Comparison of ENCODE assay signal across 18 cellular contexts in genomic region chr15:65094294-65094995, GRCh38. TPM values are rescaled to one million over a fixed set of nuclear protein-coding genes. Genes with fewer than 3 reads are reported as not detected.
DNase-seq lines count a peak whose midpoint lies in the region; ATAC-seq and TF ChIP-seq lines count a peak whose summit lies in the region.
"Had no signal": no experiment of that assay in that cellular context is flagged by ENCODE, and none has a peak within 500 bp of the region (broad histone marks: within the 10 kb centered on the region; RNA-seq: fewer than 3 reads in every experiment).

No MANE protein-coding gene starts in this region.

- H3K9me3 ChIP-seq in Caco-2 (no peaks in the 10 kb centered on the region), heart left ventricle (no peaks in the 10 kb centered on the region), neuronal stem cell (replicated peaks in 1 of 2; ENCODE audit: control insufficient read depth in 2 of 2, insufficient read depth in 1 of 2, low read depth in 1 of 2, low read length in 2 of 2) (no peaks in the 10 kb centered on the region), spleen (no peaks in the 10 kb centered on the region)
- H3K9me3 ChIP-seq: colonic mucosa had no signal

- peak overlapping the region; percentile 49 for H3K18ac ChIP-seq in neuronal stem cell (ENCODE audit: low read length)

- peak overlapping the region; percentile 74 for H2AK5ac ChIP-seq in neuronal stem cell (ENCODE audit: low read depth, low read length)

- BruUV-seq in Caco-2 (replicated peaks; lab: Mats Ljungman, UMichigan): no TSS peak

- no peak overlapping the region for H3K14ac ChIP-seq in neuronal stem cell (ENCODE audit: low read length)

- DNase-seq in Caco-2 (no peak), WTC11 (ENCODE audit: low spot score) (no peak), heart left ventricle (peak in 2 of 5 donors; percentile 52 to 79), neuronal stem cell (ENCODE audit: low spot score) (no peak), cerebellum (ENCODE audit: low spot score) (no peak), NCI-H187 treated with DMSO at 0.1 percent for 48 hours (lab: John Stamatoyannopoulos, UW) (no peak), NCI-H345 treated with DMSO at 0.1 percent for 48 hours (lab: John Stamatoyannopoulos, UW; ENCODE audit: unreplicated experiment) (no peak), spleen (no peak)
- DNase-seq: activated CD8-positive, alpha-beta memory T cell treated with anti-CD3 and anti-CD28 coated beads, Interleukin-2, amount 10 ng/mL, durations not matched to agents 7 days and 5 days; anterior cingulate cortex; colonic mucosa; Kasumi-1; naive thymus-derived CD8-positive, alpha-beta T cell; NCI-H2171 treated with DMSO at 0.1 percent for 48 hours had no signal

- 70 to 81% (median 77%) methylated on average over 13 to 14 of the region's 14 CpGs for WGBS in heart left ventricle, 4 donors
- no CpG with 5 or more reads among the region's 14 CpGs for WGBS in neuronal stem cell (ENCODE audit: extremely low coverage in 2 of 2, insufficient read length in 2 of 2, insufficient replicate concordance in 1 of 2), 2 donors
- WGBS in spleen, 5 donors: 82 to 94% (median 85%) methylated on average over 14 of the region's 14 CpGs

- intact Hi-C loops in Caco-2 (cut with micrococcal nuclease; ENCODE audit: unreplicated experiment): no loop called here
- intact Hi-C loops in heart left ventricle (cut with DNase I): no loop called here
- intact Hi-C loops in spleen (cut with DNase I; ENCODE audit: low total_unique reads): no loop called here

- no peak overlapping the region for H2BK12ac ChIP-seq in neuronal stem cell (ENCODE audit: low read length)

- peaks cover 8% of the 10 kb centered on the region for H3K4me1 Mint-ChIP-seq in Caco-2 (ENCODE audit: low read depth, unreplicated experiment)
- H3K4me1 Mint-ChIP-seq in WTC11: no peaks in the 10 kb centered on the region; the same call in 1 of the 2 replicates
- H3K4me1 Mint-ChIP-seq: activated CD8-positive, alpha-beta memory T cell treated with anti-CD3 and anti-CD28 coated beads, Interleukin-2, amount 10 ng/mL, durations not matched to agents 7 days and 5 days had no signal

- H3K27ac ChIP-seq in heart left ventricle (peak overlapping the region in 3 of 12 donors; percentile 19 to 71 (median 53)), neuronal stem cell (replicated peaks; ENCODE audit: low read length) (no peak overlapping the region), spleen (no peak overlapping the region)
- H3K27ac ChIP-seq: colonic mucosa, epithelial cell of prostate had no signal

- H3K4me3 Mint-ChIP-seq in Caco-2 (ENCODE audit: unreplicated experiment) (no peak overlapping the region), WTC11 (no peak overlapping the region)
- H3K4me3 Mint-ChIP-seq: activated CD8-positive, alpha-beta memory T cell treated with anti-CD3 and anti-CD28 coated beads, Interleukin-2, amount 10 ng/mL, durations not matched to agents 7 days and 5 days; naive thymus-derived CD8-positive, alpha-beta T cell had no signal

- H3K27me3 ChIP-seq in Caco-2 (replicated peaks; ENCODE audit: control insufficient read depth, insufficient read depth, low read length) (no peaks in the 10 kb centered on the region), heart left ventricle (no peaks in the 10 kb centered on the region), neuronal stem cell (ENCODE audit: control insufficient read depth in 3 of 3, insufficient read depth in 3 of 3, low read depth in 1 of 3, low read length in 3 of 3) (no peaks in the 10 kb centered on the region), spleen (replicated peaks in 1 of 7) (no peaks in the 10 kb centered on the region)
- H3K27me3 ChIP-seq: colonic mucosa had no signal

- CTCF ChIA-PET in Caco-2 (lab: Charles Lee): interaction anchor here (1.8 kb wide), 1 partner anchor 7 kb away, joined by 7 read pairs; no protein-coding TSS in a partner anchor
- CTCF ChIA-PET in WTC11 (lab: Charles Lee): interaction anchor here (0.7 to 2.1 kb wide), 4 partner anchors 11 to 177 kb away, joined by 3 to 5 read pairs (median 4); no protein-coding TSS in a partner anchor

- peak overlapping the region; percentile 16 for H3K27ac Mint-ChIP-seq in Caco-2 (ENCODE audit: unreplicated experiment)
- peak overlapping the region; percentile 44; the same call in 1 of the 2 replicates for H3K27ac Mint-ChIP-seq in WTC11
- H3K27ac Mint-ChIP-seq: activated CD8-positive, alpha-beta memory T cell treated with anti-CD3 and anti-CD28 coated beads, Interleukin-2, amount 10 ng/mL, durations not matched to agents 7 days and 5 days had no signal

- H3K9me3 Mint-ChIP-seq in Caco-2 (ENCODE audit: unreplicated experiment) (no peaks in the 10 kb centered on the region), WTC11 (no peaks in the 10 kb centered on the region)
- H3K9me3 Mint-ChIP-seq: naive thymus-derived CD8-positive, alpha-beta T cell had no signal

- no peak overlapping the region for H3K4ac ChIP-seq in neuronal stem cell (ENCODE audit: low read length)

- peaks cover 7% of the 10 kb centered on the region for H3K36me3 Mint-ChIP-seq in Caco-2 (ENCODE audit: insufficient read depth, unreplicated experiment)
- H3K36me3 Mint-ChIP-seq in WTC11: no peaks in the 10 kb centered on the region
- H3K36me3 Mint-ChIP-seq: activated CD8-positive, alpha-beta memory T cell treated with anti-CD3 and anti-CD28 coated beads, Interleukin-2, amount 10 ng/mL, durations not matched to agents 7 days and 5 days had no signal

- peak overlapping the region; percentile 31 for H3K9ac ChIP-seq in neuronal stem cell (ENCODE audit: low read depth, low read length, poor library complexity)

- no peak overlapping the region for H3K4me2 ChIP-seq in neuronal stem cell (ENCODE audit: insufficient read depth, low read length, poor library complexity, severe bottlenecking)

- H2BK15ac ChIP-seq in neuronal stem cell (ENCODE audit: low read length): no peak overlapping the region

- no peaks in the 10 kb centered on the region for H3K36me3 ChIP-seq in Caco-2 (ENCODE audit: control insufficient read depth, insufficient read depth, low read length)
- peaks cover 0 to 33% (median 19%) of the 10 kb centered on the region in 9 donors for H3K36me3 ChIP-seq in heart left ventricle
- H3K36me3 ChIP-seq in neuronal stem cell (replicated peaks in 1 of 2; ENCODE audit: control insufficient read depth in 2 of 2, insufficient read depth in 2 of 2, low read length in 2 of 2): peaks cover 2 to 25% of the 10 kb centered on the region in 2 donors
- H3K36me3 ChIP-seq in spleen: peaks cover 3 to 52% (median 22%) of the 10 kb centered on the region in 6 donors
- H3K36me3 ChIP-seq: colonic mucosa had no signal

- no peak for TF ChIP-seq CTCF in Caco-2 (IDR thresholded peaks at IDR 0.05; ENCODE audit: insufficient read depth in 1 of 2, low read depth in 1 of 2, low read length in 1 of 2, severe bottlenecking in 1 of 2, unreplicated experiment in 1 of 2)
- TF ChIP-seq CTCF in WTC11 (IDR thresholded peaks at IDR 0.05): no peak
- TF ChIP-seq CTCF in heart left ventricle (IDR thresholded peaks at IDR 0.05): no peak
- TF ChIP-seq CTCF in spleen (IDR thresholded peaks at IDR 0.05 in 8 of 11, conservative IDR thresholded peaks at IDR 0.05 in 3 of 11): no peak

- no peak overlapping the region for H4K8ac ChIP-seq in neuronal stem cell (ENCODE audit: low read depth, low read length)

- no peak overlapping the region for H3K4me3 ChIP-seq in Caco-2 (ENCODE audit: low read depth, low read length)
- no peak overlapping the region for H3K4me3 ChIP-seq in heart left ventricle
- no peak overlapping the region for H3K4me3 ChIP-seq in neuronal stem cell (ENCODE audit: low read length in 2 of 2)
- H3K4me3 ChIP-seq in spleen: no peak overlapping the region
- H3K4me3 ChIP-seq: colonic mucosa had no signal

- H3K27me3 Mint-ChIP-seq in Caco-2 (ENCODE audit: insufficient read depth, unreplicated experiment) (no peaks in the 10 kb centered on the region), WTC11 (ENCODE audit: low read depth) (no peaks in the 10 kb centered on the region)
- H3K27me3 Mint-ChIP-seq: activated CD8-positive, alpha-beta memory T cell treated with anti-CD3 and anti-CD28 coated beads, Interleukin-2, amount 10 ng/mL, durations not matched to agents 7 days and 5 days; naive thymus-derived CD8-positive, alpha-beta T cell had no signal

- no peak for TF ChIP-seq POLR2A in heart left ventricle (IDR thresholded peaks at IDR 0.05)
- no peak for TF ChIP-seq POLR2A in spleen (IDR thresholded peaks at IDR 0.05)

- POLR2A ChIA-PET in Caco-2 (lab: Charles Lee) (no interaction called here), WTC11 (lab: Charles Lee) (no interaction called here)

- no peak overlapping the region for H2AFZ ChIP-seq in neuronal stem cell (ENCODE audit: low read length)

- H3K23ac ChIP-seq in neuronal stem cell (ENCODE audit: low read depth, low read length, poor library complexity): peak overlapping the region; percentile 1

- no peaks in the 10 kb centered on the region for H3K79me1 ChIP-seq in neuronal stem cell (ENCODE audit: low read depth, low read length)

- peak overlapping the region; percentile 61 for H2BK120ac ChIP-seq in neuronal stem cell (ENCODE audit: low read depth, low read length)

- ATAC-seq in WTC11 (no peak), heart left ventricle (peak in 3 of 4 donors; percentile 58 to 76 (median 70))
- ATAC-seq: activated CD8-positive, alpha-beta memory T cell treated with anti-CD3 and anti-CD28 coated beads, Interleukin-2, amount 10 ng/mL, durations not matched to agents 7 days and 5 days; naive thymus-derived CD8-positive, alpha-beta T cell had no signal

- H3K4me1 ChIP-seq in Caco-2 (peaks cover 33% of the 10 kb centered on the region), heart left ventricle (peaks cover 0 to 29% (median 8%) of the 10 kb centered on the region in 12 donors), neuronal stem cell (ENCODE audit: control insufficient read depth in 2 of 2, insufficient read depth in 1 of 2, low read depth in 1 of 2, low read length in 2 of 2) (peaks cover 0 to 4% of the 10 kb centered on the region in 2 donors), spleen (peaks cover 0 to 1% (median 0%) of the 10 kb centered on the region in 6 donors)
- H3K4me1 ChIP-seq: colonic mucosa had no signal

- no peak overlapping the region for H4K91ac ChIP-seq in neuronal stem cell (ENCODE audit: low read depth, low read length, poor library complexity)

- H2BK5ac ChIP-seq in neuronal stem cell (ENCODE audit: low read length): no peak overlapping the region

RNA-seq across cellular contexts. Expression of gene KBTBD13, which starts 17.9 kb away (rescaled TPM):
- total RNA-seq in Caco-2 (2022): not detected in 2 replicates
- 0.05 TPM in 1 of 3 replicates, not detected in the others for total RNA-seq in WTC11 (2021)
- 10 to 100 TPM in 1 of 9 donors, 1 to 10 TPM in 8; 3.2 to 11.8 (median 4.2) TPM for total RNA-seq in heart left ventricle
- 1 to 10 TPM in 1 of 2 donors, under 1 TPM in 1; 0.78 to 9.0 TPM for polyA plus RNA-seq in heart left ventricle
- polyA plus RNA-seq in neuronal stem cell (2013, experiment 1 of 2): 0.01 TPM
- not detected for polyA plus RNA-seq in neuronal stem cell (2013, experiment 2 of 2)
- total RNA-seq in cerebellum: not detected
- total RNA-seq in spleen: not detected
- polyA plus RNA-seq in spleen: not detected
- total RNA-seq: activated CD8-positive, alpha-beta memory T cell treated with anti-CD3 and anti-CD28 coated beads, Interleukin-2, amount 10 ng/mL, durations not matched to agents 7 days and 5 days; colonic mucosa; HT-29; lung microvascular endothelial cell; naive thymus-derived CD8-positive, alpha-beta T cell; T-helper 2 cell treated with Interferon-gamma antibody and Interleukin-4, amounts not matched to agents 100 ng/mL and 5 ng/mL, for 36 hours had no signal
- polyA plus RNA-seq: naive thymus-derived CD8-positive, alpha-beta T cell had no signal

RNA-seq across cellular contexts. Expression of gene UBAP1L, which starts 20.6 kb away (rescaled TPM):
- 2.2 and 2.7 TPM in 2 replicates for total RNA-seq in Caco-2 (2022)
- 2.0 to 2.9 TPM (median 2.2 TPM) in 3 replicates for total RNA-seq in WTC11 (2021)
- total RNA-seq in heart left ventricle: 1 to 10 TPM in 7 of 9 donors, under 1 TPM in 2; 0.93 to 2.2 (median 1.3) TPM
- 1 to 10 TPM in 1 of 2 donors, under 1 TPM in 1; 0.51 to 1.8 TPM for polyA plus RNA-seq in heart left ventricle
- 1.0 TPM for polyA plus RNA-seq in neuronal stem cell (2013, experiment 1 of 2)
- polyA plus RNA-seq in neuronal stem cell (2013, experiment 2 of 2): 0.91 TPM
- 10.3 TPM for total RNA-seq in cerebellum
- total RNA-seq in spleen: 10 to 100 TPM in 3 of 7 donors, 1 to 10 TPM in 4; 4.8 to 11.2 (median 7.9) TPM
- polyA plus RNA-seq in spleen: 1 to 10 TPM; 2.5 to 8.4 (median 6.0) TPM

RNA-seq across cellular contexts. Expression of gene RASL12, which starts 26.7 kb away (rescaled TPM):
- total RNA-seq in Caco-2 (2022): 6.0 and 6.4 TPM in 2 replicates
- 5.6 to 6.8 TPM (median 6.5 TPM) in 3 replicates for total RNA-seq in WTC11 (2021)
- total RNA-seq in heart left ventricle: 10 to 100 TPM in 7 of 9 donors, 1 to 10 TPM in 2; 8.3 to 35.0 (median 12.2) TPM
- polyA plus RNA-seq in heart left ventricle: 10 to 100 TPM; 13.3 to 13.7 TPM
- polyA plus RNA-seq in neuronal stem cell (2013, experiment 1 of 2): 4.1 TPM
- 4.2 TPM for polyA plus RNA-seq in neuronal stem cell (2013, experiment 2 of 2)
- 5.5 TPM for total RNA-seq in cerebellum
- 10 to 100 TPM in 2 of 7 donors, 1 to 10 TPM in 5; 8.3 to 38.5 (median 9.4) TPM for total RNA-seq in spleen
- 1 to 10 TPM; 2.7 to 6.5 (median 6.1) TPM for polyA plus RNA-seq in spleen
- total RNA-seq: activated CD8-positive, alpha-beta memory T cell treated with anti-CD3 and anti-CD28 coated beads, Interleukin-2, amount 10 ng/mL, durations not matched to agents 7 days and 5 days; HT-29; lung microvascular endothelial cell; naive thymus-derived CD8-positive, alpha-beta T cell; T-helper 2 cell treated with Interferon-gamma antibody and Interleukin-4, amounts not matched to agents 100 ng/mL and 5 ng/mL, for 36 hours had no signal
- polyA plus RNA-seq: naive thymus-derived CD8-positive, alpha-beta T cell had no signal

RNA-seq across cellular contexts. Expression of gene PDCD7, which starts 39.2 kb away (rescaled TPM):
- total RNA-seq in Caco-2 (2022): 26.2 and 32.6 TPM in 2 replicates
- 23.5 to 25.4 TPM (median 25.4 TPM) in 3 replicates for total RNA-seq in WTC11 (2021)
- total RNA-seq in heart left ventricle: 10 to 100 TPM in 8 of 9 donors, 1 to 10 TPM in 1; 9.5 to 21.9 (median 13.9) TPM
- polyA plus RNA-seq in heart left ventricle: 10 to 100 TPM; 10.6 to 11.1 TPM
- 36.4 TPM for polyA plus RNA-seq in neuronal stem cell (2013, experiment 1 of 2)
- polyA plus RNA-seq in neuronal stem cell (2013, experiment 2 of 2): 37.3 TPM
- 23.5 TPM for total RNA-seq in cerebellum
- 10 to 100 TPM; 21.3 to 27.3 (median 25.1) TPM for total RNA-seq in spleen
- polyA plus RNA-seq in spleen: 10 to 100 TPM in 2 of 3 donors, 1 to 10 TPM in 1; 9.8 to 16.1 (median 13.0) TPM

RNA-seq across cellular contexts. Expression of gene SLC51B, which starts 49.3 kb away (rescaled TPM):
- 15.4 and 17.1 TPM in 2 replicates for total RNA-seq in Caco-2 (2022)
- total RNA-seq in WTC11 (2021): not detected in 3 replicates
- total RNA-seq in heart left ventricle: not detected
- under 1 TPM in 1 of 2 donors, not detected in 1; 0.08 TPM for polyA plus RNA-seq in heart left ventricle
- not detected for polyA plus RNA-seq in neuronal stem cell (2013, experiment 1 of 2)
- not detected for polyA plus RNA-seq in neuronal stem cell (2013, experiment 2 of 2)
- not detected for total RNA-seq in cerebellum
- not detected for total RNA-seq in spleen
- under 1 TPM in 1 of 3 donors, not detected in 2; 0.09 TPM for polyA plus RNA-seq in spleen
- total RNA-seq: activated CD8-positive, alpha-beta memory T cell treated with anti-CD3 and anti-CD28 coated beads, Interleukin-2, amount 10 ng/mL, durations not matched to agents 7 days and 5 days; lung microvascular endothelial cell; naive thymus-derived CD8-positive, alpha-beta T cell; T-helper 2 cell treated with Interferon-gamma antibody and Interleukin-4, amounts not matched to agents 100 ng/mL and 5 ng/mL, for 36 hours had no signal
- polyA plus RNA-seq: naive thymus-derived CD8-positive, alpha-beta T cell had no signal
